In genomic region chr3:107432013-107432515, GRCh38 we compare ENCODE assay signal across 8 cellular contexts.
DNase-seq lines count a peak whose midpoint lies in the region; ATAC-seq and TF ChIP-seq lines count a peak whose summit lies in the region.

No MANE protein-coding gene starts in this region.

- TF ChIP-seq RAD21 in Ishikawa (IDR thresholded peaks at IDR 0.05; ENCODE audit: low read depth): no peak

- peak in 1 of 2 donors; percentile 30 for ATAC-seq in stimulated activated naive B cell treated with anti-CD40 and anti-IgM and Interleukin-4, amounts not matched to agents 10 μg/mL and 1 μg/mL and 100 μg/mL, for 72 hours (replicated peaks)

- H3K4me1 Mint-ChIP-seq in stimulated activated naive B cell treated with anti-CD40 and anti-IgM and Interleukin-4, amounts not matched to agents 10 μg/mL and 1 μg/mL and 100 μg/mL, for 72 hours: peaks cover 17 to 27% of the 10 kb centered on the region in 2 donors

- no peaks in the 10 kb centered on the region for H3K36me3 Mint-ChIP-seq in stimulated activated naive B cell treated with anti-CD40 and anti-IgM and Interleukin-4, amounts not matched to agents 10 μg/mL and 1 μg/mL and 100 μg/mL, for 72 hours

- H3K4me3 Mint-ChIP-seq in stimulated activated naive B cell treated with anti-CD40 and anti-IgM and Interleukin-4, amounts not matched to agents 10 μg/mL and 1 μg/mL and 100 μg/mL, for 72 hours: peak overlapping the region; percentile 91 to 92

- H3K9me3 Mint-ChIP-seq in stimulated activated naive B cell treated with anti-CD40 and anti-IgM and Interleukin-4, amounts not matched to agents 10 μg/mL and 1 μg/mL and 100 μg/mL, for 72 hours: no peaks in the 10 kb centered on the region

- peak overlapping the region; percentile 89 for H3K27ac ChIP-seq in angular gyrus (ENCODE audit: low read depth, low read length)

- H3K27me3 Mint-ChIP-seq in stimulated activated naive B cell treated with anti-CD40 and anti-IgM and Interleukin-4, amounts not matched to agents 10 μg/mL and 1 μg/mL and 100 μg/mL, for 72 hours: no peaks in the 10 kb centered on the region

- H3K27ac Mint-ChIP-seq in stimulated activated naive B cell treated with anti-CD40 and anti-IgM and Interleukin-4, amounts not matched to agents 10 μg/mL and 1 μg/mL and 100 μg/mL, for 72 hours: peak overlapping the region; percentile 89

- peak; percentile 53 for DNase-seq in COR-L47 (lab: John Stamatoyannopoulos, UW)
- peak; percentile 31 for DNase-seq in iPS-NIHi7 (ENCODE audit: extremely low spot score)
- no peak for DNase-seq in stimulated activated naive B cell treated with anti-CD40 and anti-IgM and Interleukin-4, amounts not matched to agents 10 μg/mL and 1 μg/mL and 100 μg/mL, for 72 hours
- DNase-seq in CD1c-positive myeloid dendritic cell (ENCODE audit: extremely low spot score): no peak
- DNase-seq in NCI-H1436 treated with DMSO at 0.1 percent for 48 hours (lab: John Stamatoyannopoulos, UW): no peak
- no peak for DNase-seq in putamen (ENCODE audit: low spot score)

- TF ChIP-seq EP300 in Ishikawa (IDR thresholded peaks at IDR 0.05; ENCODE audit: borderline replicate concordance): no peak

TF ChIP-seq in Ishikawa, 13 proteins besides CTCF, POLR2A, EP300 and RAD21:
- 0 out of 2 replicates have a peak, but pooled peaks have one; percentile 4 for TF ChIP-seq REST (IDR thresholded peaks at IDR 0.05; ENCODE audit: low read depth)
- no peak for TF ChIP-seq FOXM1 (IDR thresholded peaks at IDR 0.05; ENCODE audit: borderline replicate concordance, low read depth)

Comparison
In these comparisons a context has a peak if more than half of its experiments do, and no peak if none do; other contexts are left out.
1. DNase-seq: peak in COR-L47 (single experiment) and iPS-NIHi7 (single experiment); none in stimulated activated naive B cell treated with anti-CD40 and anti-IgM and Interleukin-4, amounts not matched to agents 10 μg/mL and 1 μg/mL and 100 μg/mL, for 72 hours (single experiment), CD1c-positive myeloid dendritic cell (single experiment), NCI-H1436 treated with DMSO at 0.1 percent for 48 hours (single experiment) and putamen (single experiment).